Comparison of ENCODE assay signal across 10 cellular contexts in the genomic region with DNA sequence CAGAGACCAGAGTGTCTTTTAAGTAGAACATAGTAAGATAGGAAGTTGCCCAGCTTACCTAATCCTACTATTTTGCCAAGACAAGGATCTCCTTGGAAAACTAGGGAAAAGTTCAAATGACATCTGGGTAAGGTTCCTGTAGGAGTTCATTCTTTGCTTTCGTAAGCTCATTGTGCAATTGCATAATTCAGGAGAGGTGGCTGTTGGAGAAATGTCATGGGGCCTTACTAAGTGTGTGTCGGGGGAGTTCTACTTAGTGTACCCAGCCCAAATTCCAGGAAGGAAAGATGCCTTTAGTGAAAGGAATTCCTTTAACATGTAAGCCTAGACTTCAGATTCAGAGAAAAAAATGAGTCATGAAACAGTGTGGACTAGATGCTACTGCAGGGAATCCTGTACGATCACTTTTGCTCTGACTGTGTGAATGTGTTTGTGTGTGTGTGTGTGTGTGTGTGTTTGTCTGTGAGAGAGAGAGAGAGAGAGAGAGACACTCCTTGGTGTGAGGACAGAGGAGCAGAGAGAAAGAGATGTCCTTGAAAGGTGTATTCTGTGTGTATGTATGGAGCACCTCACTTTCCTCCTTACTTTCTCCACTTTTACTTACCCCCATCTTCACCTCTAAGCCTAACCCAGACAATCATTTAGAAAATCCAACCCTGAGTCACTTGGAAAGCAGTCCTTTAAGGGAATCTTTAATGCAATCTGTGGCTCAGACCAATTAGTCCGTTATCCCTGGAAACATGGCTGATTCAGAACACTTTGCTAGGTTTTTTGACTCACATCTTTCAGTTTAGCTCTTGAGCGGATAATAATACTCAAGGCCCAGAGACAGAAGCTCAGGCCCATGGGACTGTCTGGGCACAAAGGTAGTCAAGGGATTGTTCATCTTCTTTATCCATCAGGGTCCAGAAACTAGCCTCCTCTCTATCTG.
DNase-seq lines count a peak whose midpoint lies in the region; ATAC-seq and TF ChIP-seq lines count a peak whose summit lies in the region.
"Had no signal": no experiment of that assay in that cellular context is flagged by ENCODE, and none has a peak within 500 bp of the region (broad histone marks: within the 10 kb centered on the region; RNA-seq: fewer than 3 reads in every experiment).

No MANE protein-coding gene starts in this region.

- H3K9me2 ChIP-seq in PC-3 (replicated peaks; ENCODE audit: low read length) = no peaks in the 10 kb centered on the region

- CTCF ChIA-PET in PC-3 (lab: Charles Lee) = no interaction called here

- no peaks in the 10 kb centered on the region for H4K20me1 ChIP-seq in PC-3 (ENCODE audit: low read length)
- H4K20me1 ChIP-seq in fibroblast of lung (ENCODE audit: control insufficient read depth, extremely low read depth, insufficient read depth, low read length) = no peaks in the 10 kb centered on the region

- H3K4me2 ChIP-seq in PC-3 (ENCODE audit: low read length) = peak overlapping the region; percentile 58
- H3K4me2 ChIP-seq in fibroblast of lung (ENCODE audit: extremely low read depth, insufficient read depth, low read length) = peak overlapping the region; percentile 23

- H3K9ac ChIP-seq in PC-3 (ENCODE audit: low read length) (no peak overlapping the region), fibroblast of lung (ENCODE audit: insufficient read depth, low read length) (no peak overlapping the region)

- H3K27ac ChIP-seq in PC-3 (ENCODE audit: low read length) (peak overlapping the region; percentile 12), fibroblast of lung (ENCODE audit: insufficient read depth, low read length) (peak overlapping the region; percentile 65)
- H3K27ac ChIP-seq: SK-N-MC had no signal

- no peaks in the 10 kb centered on the region for H3K36me3 ChIP-seq in PC-3 (ENCODE audit: low read depth, low read length)
- no peaks in the 10 kb centered on the region for H3K36me3 ChIP-seq in fibroblast of lung (ENCODE audit: control insufficient read depth, insufficient read depth, low read length)
- H3K36me3 ChIP-seq: heart right ventricle had no signal

- peak; percentile 49 for ATAC-seq in PC-3
- ATAC-seq in GM18505 (IDR thresholded peaks at IDR 0.05; ENCODE audit: unreplicated experiment) = no peak
- no peak for ATAC-seq in HG02884 (IDR thresholded peaks at IDR 0.05; ENCODE audit: unreplicated experiment)

- DNase-seq in ELR (ENCODE audit: low read depth) = peak; percentile 82
- peak; percentile 77 for DNase-seq in PC-3
- DNase-seq in fibroblast of lung (ENCODE audit: low read depth in 2 of 2) = peak; percentile 90 to 93
- DNase-seq in renal cortical epithelial cell (ENCODE audit: low read depth) = peak; percentile 97
- no peak for DNase-seq in activated naive CD4-positive, alpha-beta T cell treated with Interleukin-2 at 50 U/mL for 16 hours
- DNase-seq in anterior cingulate cortex (lab: John Stamatoyannopoulos, UW) = no peak
- DNase-seq: heart right ventricle had no signal

- no peak for TF ChIP-seq POLR2A in GM18505 (IDR thresholded peaks at IDR 0.05; ENCODE audit: borderline replicate concordance, extremely low read depth, insufficient read depth, insufficient read length)

- H3K4me3 ChIP-seq in PC-3 (ENCODE audit: low read length) (no peak overlapping the region; the same call in 1 of the 2 replicates), fibroblast of lung (replicated peaks in 1 of 4; ENCODE audit: control extremely low read depth in 1 of 4, insufficient read depth in 1 of 4, low read depth in 3 of 4, low read length in 4 of 4) (no peak overlapping the region)
- H3K4me3 ChIP-seq: heart right ventricle, SK-N-MC had no signal

- TF ChIP-seq CTCF in PC-3 (conservative IDR thresholded peaks at IDR 0.05; ENCODE audit: low read depth, low read length) (no peak), fibroblast of lung (conservative IDR thresholded peaks at IDR 0.05 in 1 of 2, IDR thresholded peaks at IDR 0.05 in 1 of 2; ENCODE audit: low read depth in 1 of 2, low read length in 2 of 2) (no peak)

- POLR2A ChIA-PET in PC-3 (lab: Charles Lee; ENCODE audit: unreplicated experiment) = no interaction called here

- peak overlapping the region; percentile 29; the same call in 1 of the 2 replicates for H2AFZ ChIP-seq in PC-3 (ENCODE audit: low read length)
- H2AFZ ChIP-seq in fibroblast of lung (ENCODE audit: low read length) = no peak overlapping the region

- intact Hi-C loops in PC-3 (cut with micrococcal nuclease) = no loop called here

- H3K9me3 ChIP-seq in PC-3 (ENCODE audit: low read length) (no peaks in the 10 kb centered on the region), fibroblast of lung (ENCODE audit: control insufficient read depth, insufficient read depth, low read depth, low read length) (no peaks in the 10 kb centered on the region)
- H3K9me3 ChIP-seq: heart right ventricle had no signal

- H3K27me3 ChIP-seq in PC-3 (ENCODE audit: low read length) (no peaks in the 10 kb centered on the region), fibroblast of lung (ENCODE audit: control insufficient read depth, insufficient read depth, low read length) (no peaks in the 10 kb centered on the region)

- no peaks in the 10 kb centered on the region for H3K79me2 ChIP-seq in PC-3 (ENCODE audit: low read length)
- H3K79me2 ChIP-seq in fibroblast of lung (ENCODE audit: control insufficient read depth, insufficient read depth, low read length) = no peaks in the 10 kb centered on the region

- H3K4me1 ChIP-seq in PC-3 (ENCODE audit: insufficient read depth, low read length) (peaks cover 24% of the 10 kb centered on the region), fibroblast of lung (ENCODE audit: control insufficient read depth, extremely low read depth, insufficient read depth, low read length) (peaks cover 8% of the 10 kb centered on the region)

- H3F3A ChIP-seq in PC-3 (ENCODE audit: low read length, unreplicated experiment) = no peaks in the 10 kb centered on the region

- BruUV-seq in PC-3 (replicated peaks; lab: Mats Ljungman, UMichigan) = no TSS peak

Comparison
In these comparisons a context has a peak if more than half of its experiments do, and no peak if none do; other contexts are left out.
1. DNase-seq: peak in ELR (single experiment), PC-3 (single experiment), fibroblast of lung (2 of 2) and renal cortical epithelial cell (single experiment); none in activated naive CD4-positive, alpha-beta T cell treated with Interleukin-2 at 50 U/mL for 16 hours (single experiment) and anterior cingulate cortex (0 of 58).